ENCODE assay signal across 27 cellular contexts in the genomic region with DNA sequence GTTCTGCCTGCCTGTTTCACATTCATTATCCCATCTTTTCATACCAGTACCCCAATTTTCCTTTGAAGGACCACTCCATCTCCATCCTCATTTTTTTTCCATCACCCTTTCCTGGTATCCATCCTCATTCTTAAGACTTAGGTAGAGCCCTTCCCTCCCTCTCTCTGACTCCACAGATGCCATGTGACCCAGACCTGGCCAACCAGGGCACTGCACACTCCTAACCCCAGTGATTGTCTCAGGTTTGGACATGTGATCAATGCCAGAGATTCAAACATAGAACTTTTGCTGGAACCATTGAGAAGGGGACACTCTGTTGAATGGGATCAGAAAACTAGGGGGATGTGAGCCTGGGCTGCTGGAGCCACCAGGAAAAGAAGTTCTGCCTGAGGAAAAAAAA. TPM values are rescaled to one million over a fixed set of nuclear protein-coding genes. Genes with fewer than 3 reads are reported as not detected.
"Had no signal": no experiment of that assay in that cellular context is flagged by ENCODE, and none has a peak within 500 bp of the region (broad histone marks: within the 10 kb centered on the region; RNA-seq: fewer than 3 reads in every experiment).

No MANE protein-coding gene starts in this region.

- H3K4me3 Mint-ChIP-seq: naive thymus-derived CD4-positive, alpha-beta T cell; natural killer cell; nephron; neural progenitor cell; stimulated activated memory B cell treated with anti-CD40 and anti-IgM and Interleukin-4, amounts not matched to agents 10 μg/mL and 1 μg/mL and 100 μg/mL, for 72 hours; stimulated activated naive CD8-positive, alpha-beta T cell treated with anti-CD3 and anti-CD28 coated beads, Interleukin-15, amount 100 ng/mL, for 72 hours; type B pancreatic cell had no signal

- H3K27ac ChIP-seq: neural progenitor cell, pancreas, psoas muscle, right lobe of liver, sigmoid colon, suprapubic skin, testis, tibial artery, transverse colon, upper lobe of right lung, uterus had no signal

- H3K9me3 Mint-ChIP-seq: natural killer cell; nephron; neural progenitor cell; stimulated activated memory B cell treated with anti-CD40 and anti-IgM and Interleukin-4, amounts not matched to agents 10 μg/mL and 1 μg/mL and 100 μg/mL, for 72 hours; stimulated activated naive CD8-positive, alpha-beta T cell treated with anti-CD3 and anti-CD28 coated beads, Interleukin-15, amount 100 ng/mL, for 72 hours; type B pancreatic cell had no signal

- H3K27me3 ChIP-seq: neural progenitor cell, pancreas, right lobe of liver, sigmoid colon, suprapubic skin, testis, tibial artery, transverse colon, upper lobe of right lung, uterus had no signal

- H3K4me3 ChIP-seq: neural progenitor cell, pancreas, psoas muscle, right lobe of liver, sigmoid colon, suprapubic skin, testis, tibial artery, transverse colon, upper lobe of right lung, uterus had no signal

- H3K9ac ChIP-seq: neural progenitor cell had no signal

- H3K36me3 ChIP-seq: neural progenitor cell, pancreas, right lobe of liver, sigmoid colon, suprapubic skin, tibial artery, transverse colon, upper lobe of right lung, uterus had no signal

- H3K27me3 Mint-ChIP-seq: stimulated activated naive CD8-positive, alpha-beta T cell treated with anti-CD3 and anti-CD28 coated beads, Interleukin-15, amount 100 ng/mL, for 72 hours; type B pancreatic cell had no signal

- DNase-seq: naive thymus-derived CD4-positive, alpha-beta T cell; natural killer cell; pancreas; psoas muscle; right cardiac atrium; right lobe of liver; sigmoid colon; small intestine; stimulated activated CD4-positive, alpha-beta T cell treated with anti-CD3 and anti-CD28 coated beads, Interleukin-15, amount 100 ng/mL, for 24 hours; stimulated activated CD4-positive, alpha-beta T cell treated with anti-CD3 and anti-CD28 coated beads, Interleukin-2, amount 100 ng/mL, for 24 hours; stimulated activated CD4-positive, alpha-beta T cell treated with anti-CD3 and anti-CD28 coated beads, Interleukin-2, amount 100 ng/mL, for 48 hours; stimulated activated CD4-positive, alpha-beta T cell treated with anti-CD3 and anti-CD28 coated beads, Interleukin-4, amount 100 ng/mL, for 24 hours; stimulated activated naive CD4-positive, alpha-beta T cell; stimulated activated naive CD8-positive, alpha-beta T cell treated with anti-CD3 and anti-CD28 coated beads, Interleukin-15, amount 100 ng/mL, for 72 hours; stimulated activated naive CD8-positive, alpha-beta T cell treated with anti-CD3 and anti-CD28 coated beads, Interleukin-15, Interleukin-2, amounts not matched to agents 100 U/mL and 50 U/mL, for 24 hours; substantia nigra; testis; tibial artery; transverse colon; upper lobe of right lung; uterus had no signal

- H3K27ac Mint-ChIP-seq: naive thymus-derived CD4-positive, alpha-beta T cell; nephron; stimulated activated memory B cell treated with anti-CD40 and anti-IgM and Interleukin-4, amounts not matched to agents 10 μg/mL and 1 μg/mL and 100 μg/mL, for 72 hours; stimulated activated naive CD8-positive, alpha-beta T cell treated with anti-CD3 and anti-CD28 coated beads, Interleukin-15, amount 100 ng/mL, for 72 hours; type B pancreatic cell had no signal

- ATAC-seq: naive thymus-derived CD4-positive, alpha-beta T cell; natural killer cell; pancreas; psoas muscle; right cardiac atrium; right lobe of liver; stimulated activated naive CD8-positive, alpha-beta T cell treated with anti-CD3 and anti-CD28 coated beads, Interleukin-15, amount 100 ng/mL, for 72 hours; stimulated activated naive CD8-positive, alpha-beta T cell treated with anti-CD3 and anti-CD28 coated beads, Interleukin-15, Interleukin-2, amounts not matched to agents 100 U/mL and 50 U/mL, for 24 hours; upper lobe of right lung had no signal

- H2AFZ ChIP-seq: neural progenitor cell had no signal

- H3K9me3 ChIP-seq: pancreas, psoas muscle, right lobe of liver, sigmoid colon, suprapubic skin, testis, tibial artery, transverse colon, upper lobe of right lung, uterus had no signal

- H3K4me1 Mint-ChIP-seq: nephron had no signal

- H3K4me2 ChIP-seq: neural progenitor cell had no signal

- H3K36me3 Mint-ChIP-seq: natural killer cell; neural progenitor cell; stimulated activated memory B cell treated with anti-CD40 and anti-IgM and Interleukin-4, amounts not matched to agents 10 μg/mL and 1 μg/mL and 100 μg/mL, for 72 hours; type B pancreatic cell had no signal

- H3K4me1 ChIP-seq: neural progenitor cell, pancreas, psoas muscle, right lobe of liver, sigmoid colon, suprapubic skin, testis, tibial artery, transverse colon, upper lobe of right lung, uterus had no signal

RNA-seq across cellular contexts. Expression of a gene that starts 39.1 kb away (rescaled TPM):
- polyA plus RNA-seq: neural cell had no signal
